1 cellular context compared by ENCODE assay signal in the genomic region with DNA sequence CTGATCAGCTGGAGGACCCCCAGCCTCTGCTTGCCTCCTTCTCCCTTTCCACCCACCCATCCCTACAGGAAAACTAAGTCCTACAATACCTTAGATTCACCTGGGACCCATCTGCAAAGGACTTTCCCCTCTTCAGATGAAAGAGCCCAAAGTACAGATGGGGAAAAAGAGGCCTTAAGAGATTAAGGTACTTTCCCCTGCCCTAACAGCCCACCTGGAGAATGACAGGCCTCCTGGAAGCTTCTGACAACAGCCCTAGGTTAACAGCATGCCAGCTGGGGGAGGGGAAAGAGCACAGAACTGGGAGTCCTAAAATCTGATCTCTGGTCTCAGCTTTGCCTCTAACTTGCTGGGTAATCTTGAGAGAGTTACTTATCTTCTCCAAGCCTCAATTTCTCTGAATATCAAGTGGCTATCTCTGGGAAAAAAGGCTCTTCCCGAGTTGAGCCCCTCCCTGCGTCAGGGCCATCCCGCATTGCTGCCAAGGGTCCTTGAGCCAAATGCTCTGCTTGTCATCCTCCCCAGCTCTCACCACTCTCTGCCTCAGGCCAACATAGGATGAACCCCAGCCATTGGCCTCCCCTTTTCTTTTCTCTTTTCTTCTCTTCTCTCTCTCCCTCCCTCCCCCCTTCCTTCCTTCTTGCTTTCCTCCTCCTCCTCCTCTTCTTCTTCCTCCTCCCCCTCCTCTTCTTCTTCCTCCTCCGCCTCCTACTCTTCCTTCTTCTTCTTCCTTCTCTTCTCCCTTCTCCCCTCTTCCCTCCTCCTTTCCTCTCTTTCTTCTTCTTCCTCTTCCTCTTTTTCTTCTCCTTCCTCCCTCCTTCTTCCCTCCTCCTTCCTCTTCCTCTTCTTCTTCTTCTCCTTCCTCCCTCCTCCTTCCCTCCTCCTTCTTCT.
TF ChIP-seq lines count a peak whose summit lies in the region.

No MANE protein-coding gene starts in this region.

TF ChIP-seq in K562, 482 proteins besides CTCF, POLR2A, EP300 and RAD21 (continued from another document):
- TF ChIP-seq, protein P1, sequence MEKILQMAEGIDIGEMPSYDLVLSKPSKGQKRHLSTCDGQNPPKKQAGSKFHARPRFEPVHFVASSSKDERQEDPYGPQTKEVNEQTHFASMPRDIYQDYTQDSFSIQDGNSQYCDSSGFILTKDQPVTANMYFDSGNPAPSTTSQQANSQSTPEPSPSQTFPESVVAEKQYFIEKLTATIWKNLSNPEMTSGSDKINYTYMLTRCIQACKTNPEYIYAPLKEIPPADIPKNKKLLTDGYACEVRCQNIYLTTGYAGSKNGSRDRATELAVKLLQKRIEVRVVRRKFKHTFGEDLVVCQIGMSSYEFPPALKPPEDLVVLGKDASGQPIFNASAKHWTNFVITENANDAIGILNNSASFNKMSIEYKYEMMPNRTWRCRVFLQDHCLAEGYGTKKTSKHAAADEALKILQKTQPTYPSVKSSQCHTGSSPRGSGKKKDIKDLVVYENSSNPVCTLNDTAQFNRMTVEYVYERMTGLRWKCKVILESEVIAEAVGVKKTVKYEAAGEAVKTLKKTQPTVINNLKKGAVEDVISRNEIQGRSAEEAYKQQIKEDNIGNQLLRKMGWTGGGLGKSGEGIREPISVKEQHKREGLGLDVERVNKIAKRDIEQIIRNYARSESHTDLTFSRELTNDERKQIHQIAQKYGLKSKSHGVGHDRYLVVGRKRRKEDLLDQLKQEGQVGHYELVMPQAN (IDR thresholded peaks at IDR 0.05; ENCODE audit: borderline replicate concordance) = 0 out of 2 replicates have a peak, but pooled peaks have one; percentile 25
- TF ChIP-seq IRF2 (CRISPR knock-in tag; IDR thresholded peaks at IDR 0.05) (no peak), ZNF143 (CRISPR knock-in tag; IDR thresholded peaks at IDR 0.05) (no peak), ZEB2 (IDR thresholded peaks at IDR 0.05) (no peak), ARID1B (IDR thresholded peaks at IDR 0.05) (no peak), MTA2 (IDR thresholded peaks at IDR 0.05; ENCODE audit: low read depth) (peak; percentile 26; the same call in 1 of the 2 replicates), ZNF253 (CRISPR knock-in tag; conservative IDR thresholded peaks at IDR 0.05) (no peak), LARP7 (IDR thresholded peaks at IDR 0.05) (0 out of 2 replicates have a peak, but pooled peaks have one; percentile 62), TOE1 (IDR thresholded peaks at IDR 0.05; ENCODE audit: borderline replicate concordance) (no peak), TOE1 (CRISPR knock-in tag; IDR thresholded peaks at IDR 0.05; ENCODE audit: borderline replicate concordance, low read depth) (no peak), DMBX1 (CRISPR knock-in tag; IDR thresholded peaks at IDR 0.05; ENCODE audit: borderline replicate concordance) (no peak), ZNF263 (CRISPR knock-in tag; IDR thresholded peaks at IDR 0.05; ENCODE audit: borderline replicate concordance) (peak; percentile 76)
- TF ChIP-seq, protein P2, sequence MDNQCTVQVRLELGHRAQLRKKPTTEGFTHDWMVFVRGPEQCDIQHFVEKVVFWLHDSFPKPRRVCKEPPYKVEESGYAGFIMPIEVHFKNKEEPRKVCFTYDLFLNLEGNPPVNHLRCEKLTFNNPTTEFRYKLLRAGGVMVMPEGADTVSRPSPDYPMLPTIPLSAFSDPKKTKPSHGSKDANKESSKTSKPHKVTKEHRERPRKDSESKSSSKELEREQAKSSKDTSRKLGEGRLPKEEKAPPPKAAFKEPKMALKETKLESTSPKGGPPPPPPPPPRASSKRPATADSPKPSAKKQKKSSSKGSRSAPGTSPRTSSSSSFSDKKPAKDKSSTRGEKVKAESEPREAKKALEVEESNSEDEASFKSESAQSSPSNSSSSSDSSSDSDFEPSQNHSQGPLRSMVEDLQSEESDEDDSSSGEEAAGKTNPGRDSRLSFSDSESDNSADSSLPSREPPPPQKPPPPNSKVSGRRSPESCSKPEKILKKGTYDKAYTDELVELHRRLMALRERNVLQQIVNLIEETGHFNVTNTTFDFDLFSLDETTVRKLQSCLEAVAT (IDR thresholded peaks at IDR 0.05) = peak; percentile 48 to 63; a peak in 1 of 4 replicates
- TF ChIP-seq, protein P3, sequence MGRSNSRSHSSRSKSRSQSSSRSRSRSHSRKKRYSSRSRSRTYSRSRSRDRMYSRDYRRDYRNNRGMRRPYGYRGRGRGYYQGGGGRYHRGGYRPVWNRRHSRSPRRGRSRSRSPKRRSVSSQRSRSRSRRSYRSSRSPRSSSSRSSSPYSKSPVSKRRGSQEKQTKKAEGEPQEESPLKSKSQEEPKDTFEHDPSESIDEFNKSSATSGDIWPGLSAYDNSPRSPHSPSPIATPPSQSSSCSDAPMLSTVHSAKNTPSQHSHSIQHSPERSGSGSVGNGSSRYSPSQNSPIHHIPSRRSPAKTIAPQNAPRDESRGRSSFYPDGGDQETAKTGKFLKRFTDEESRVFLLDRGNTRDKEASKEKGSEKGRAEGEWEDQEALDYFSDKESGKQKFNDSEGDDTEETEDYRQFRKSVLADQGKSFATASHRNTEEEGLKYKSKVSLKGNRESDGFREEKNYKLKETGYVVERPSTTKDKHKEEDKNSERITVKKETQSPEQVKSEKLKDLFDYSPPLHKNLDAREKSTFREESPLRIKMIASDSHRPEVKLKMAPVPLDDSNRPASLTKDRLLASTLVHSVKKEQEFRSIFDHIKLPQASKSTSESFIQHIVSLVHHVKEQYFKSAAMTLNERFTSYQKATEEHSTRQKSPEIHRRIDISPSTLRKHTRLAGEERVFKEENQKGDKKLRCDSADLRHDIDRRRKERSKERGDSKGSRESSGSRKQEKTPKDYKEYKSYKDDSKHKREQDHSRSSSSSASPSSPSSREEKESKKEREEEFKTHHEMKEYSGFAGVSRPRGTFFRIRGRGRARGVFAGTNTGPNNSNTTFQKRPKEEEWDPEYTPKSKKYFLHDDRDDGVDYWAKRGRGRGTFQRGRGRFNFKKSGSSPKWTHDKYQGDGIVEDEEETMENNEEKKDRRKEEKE (IDR thresholded peaks at IDR 0.05; ENCODE audit: borderline replicate concordance in 1 of 2, control insufficient read depth in 1 of 2, low read depth in 2 of 2, low read length in 1 of 2) = peak in 1 of 2 experiments; percentile 16; a peak in 1 of 4 replicates
TF ChIP-seq in K562: peak in this region for 25.
